ENCODE assay signal across 8 cellular contexts in the genomic region with DNA sequence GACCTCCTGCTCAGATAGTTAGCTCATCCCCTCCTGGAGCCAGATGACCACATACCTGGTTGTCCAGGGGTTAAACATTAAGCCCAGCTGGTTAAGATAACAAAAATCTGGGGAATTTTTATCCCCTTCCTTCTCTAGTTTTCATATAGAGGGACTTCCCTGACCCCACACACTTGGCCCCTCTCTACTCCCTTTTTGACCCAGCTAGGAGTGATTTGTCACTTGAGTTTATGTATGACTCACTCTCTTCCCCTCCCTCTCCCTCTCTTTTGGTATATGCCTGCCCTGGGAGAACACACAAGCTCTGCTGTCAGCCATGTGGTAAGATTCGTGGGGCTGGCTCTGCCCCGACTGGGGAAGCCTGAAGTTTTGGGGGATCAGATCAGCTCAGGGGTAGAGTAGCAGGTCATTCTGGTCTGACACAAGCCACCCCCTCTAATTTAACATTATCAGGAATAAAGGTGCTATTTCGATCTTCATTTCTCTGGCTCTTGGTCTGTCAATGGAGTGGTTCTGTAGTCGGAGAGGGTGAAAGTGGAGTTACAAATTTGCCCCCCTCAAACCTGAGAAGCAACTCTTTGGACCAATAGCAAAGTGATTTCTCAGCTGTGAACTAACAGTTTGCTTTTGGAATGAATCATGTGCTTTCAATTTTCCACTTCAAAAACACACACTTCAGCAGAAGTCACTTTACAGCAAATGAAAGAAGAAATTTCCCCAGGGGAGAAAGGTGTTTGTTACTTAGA.
DNase-seq lines count a peak whose midpoint lies in the region; ATAC-seq and TF ChIP-seq lines count a peak whose summit lies in the region.

No MANE protein-coding gene starts in this region.

- H3K4me1 ChIP-seq in MM.1S (ENCODE audit: low read length): peaks cover 13% of the 10 kb centered on the region
- no peaks in the 10 kb centered on the region for H3K4me1 ChIP-seq in GM23248 (ENCODE audit: insufficient read depth)

- H3K4me2 ChIP-seq in MM.1S (ENCODE audit: low read depth, low read length): no peak overlapping the region
- no peak overlapping the region for H3K4me2 ChIP-seq in GM23248 (ENCODE audit: unreplicated experiment)

- no peak for TF ChIP-seq CTCF in MM.1S (IDR thresholded peaks at IDR 0.05; ENCODE audit: low read length)

- H3K79me2 ChIP-seq in MM.1S (ENCODE audit: low read length) (no peaks in the 10 kb centered on the region), GM23248 (ENCODE audit: insufficient read depth) (no peaks in the 10 kb centered on the region)

- H3K27me3 ChIP-seq in MM.1S (replicated peaks; ENCODE audit: insufficient read depth, low read length): no peaks in the 10 kb centered on the region
- H3K27me3 ChIP-seq in GM23248 (replicated peaks; ENCODE audit: insufficient read depth): no peaks in the 10 kb centered on the region

- ATAC-seq in GM18511 (IDR thresholded peaks at IDR 0.05; ENCODE audit: unreplicated experiment) (peak; percentile 73), GM21717 (IDR thresholded peaks at IDR 0.05; ENCODE audit: unreplicated experiment) (peak; percentile 59)

- peak; percentile 82 for DNase-seq in M059J (ENCODE audit: low read depth)
- peak; percentile 60 for DNase-seq in islet precursor cell
- no peak for DNase-seq in head of caudate nucleus
- no peak for DNase-seq in MM.1S
- DNase-seq in erythroblast (lab: John Stamatoyannopoulos, UW): no peak
- no peak for DNase-seq in GM23248

- in situ Hi-C loops in GM23248 (cut with MboI): no loop called here

- H3K9ac ChIP-seq in MM.1S (ENCODE audit: low read length): no peak overlapping the region
- H3K9ac ChIP-seq in GM23248: no peak overlapping the region

- H3K36me3 ChIP-seq in MM.1S (replicated peaks; ENCODE audit: insufficient read depth, low read length): no peaks in the 10 kb centered on the region
- no peaks in the 10 kb centered on the region for H3K36me3 ChIP-seq in GM23248 (ENCODE audit: low read depth)

- H3K27ac ChIP-seq in MM.1S (ENCODE audit: low read length): no peak overlapping the region
- no peak overlapping the region for H3K27ac ChIP-seq in GM23248

- H2AFZ ChIP-seq in MM.1S (ENCODE audit: low read length): no peak overlapping the region
- no peak overlapping the region for H2AFZ ChIP-seq in GM23248

- no peaks in the 10 kb centered on the region for H3K9me3 ChIP-seq in MM.1S (replicated peaks; ENCODE audit: insufficient read depth, low read length)
- H3K9me3 ChIP-seq in GM23248 (ENCODE audit: low read depth): no peaks in the 10 kb centered on the region

- H3K4me3 ChIP-seq in MM.1S (ENCODE audit: low read length) (no peak overlapping the region), GM23248 (no peak overlapping the region)

- H4K20me1 ChIP-seq in MM.1S (ENCODE audit: insufficient read depth, low read length): no peaks in the 10 kb centered on the region
- H4K20me1 ChIP-seq in GM23248 (ENCODE audit: insufficient read depth): no peaks in the 10 kb centered on the region

- H3K9me2 ChIP-seq in MM.1S (replicated peaks; ENCODE audit: insufficient read depth, low read length) (no peaks in the 10 kb centered on the region), GM23248 (ENCODE audit: insufficient read depth) (no peaks in the 10 kb centered on the region)

- no peak for TF ChIP-seq POLR2A in erythroblast (IDR thresholded peaks at IDR 0.05; ENCODE audit: low read length)

- intact Hi-C loops in head of caudate nucleus (cut with DNase I): no loop called here

- WGBS in GM23248 (ENCODE audit: low coverage in 1 of 2, low lambda C conversion rate in 2 of 2, missing lambda C conversion rate in 2 of 2), 2 experiments: 6% methylated on average over 4 of the region's 4 CpGs

- no peaks in the 10 kb centered on the region for H3F3A ChIP-seq in MM.1S (ENCODE audit: insufficient read depth, low read length)
- H3F3A ChIP-seq in GM23248 (ENCODE audit: insufficient read depth): no peaks in the 10 kb centered on the region

Comparison
In these comparisons a context has a peak if more than half of its experiments do, and no peak if none do; other contexts are left out.
1. DNase-seq: peak in M059J (single experiment) and islet precursor cell (single experiment); none in head of caudate nucleus (0 of 42), MM.1S (single experiment), erythroblast (0 of 2) and GM23248 (single experiment).